In genomic region chr3:61425356-61425755, GRCh38 we compare ENCODE assay signal across 1 cellular context.
TF ChIP-seq lines count a peak whose summit lies in the region.

No MANE protein-coding gene starts in this region.

TF ChIP-seq in GM23338, 12 proteins besides CTCF, POLR2A, EP300 and RAD21 (continued from another document):
- TF ChIP-seq ZNF462 (CRISPR knock-in tag; IDR thresholded peaks at IDR 0.05) = no peak
- no peak for TF ChIP-seq ZNF114 (CRISPR knock-in tag; IDR thresholded peaks at IDR 0.05)
- no peak for TF ChIP-seq JUNB (IDR thresholded peaks at IDR 0.05; ENCODE audit: unreplicated experiment)
- TF ChIP-seq CREB1 (CRISPR knock-in tag; IDR thresholded peaks at IDR 0.05; ENCODE audit: low read depth) = no peak
- TF ChIP-seq ETS1 (IDR thresholded peaks at IDR 0.05) = no peak
- no peak for TF ChIP-seq STAT1 (IDR thresholded peaks at IDR 0.05; ENCODE audit: unreplicated experiment)
- no peak for TF ChIP-seq REST (IDR thresholded peaks at IDR 0.05; ENCODE audit: unreplicated experiment)
- no peak for TF ChIP-seq NANOG (IDR thresholded peaks at IDR 0.05; ENCODE audit: borderline replicate concordance)
- TF ChIP-seq POLR2AphosphoS5 (IDR thresholded peaks at IDR 0.05; ENCODE audit: low read depth) = no peak
